In genomic region chr9:132233138-132233537, GRCh38 we compare ENCODE assay signal across 10 cellular contexts.
"Had no signal": no experiment of that assay in that cellular context is flagged by ENCODE, and none has a peak within 500 bp of the region (broad histone marks: within the 10 kb centered on the region; RNA-seq: fewer than 3 reads in every experiment).

No MANE protein-coding gene starts in this region.

- H3K9me3 ChIP-seq: HAP-1 had no signal

- H3K9ac ChIP-seq: GM23248, KMS-11 had no signal

- H3K4me1 ChIP-seq: HAP-1 had no signal

- H3K4me3 Mint-ChIP-seq: IgD-negative memory B cell had no signal

- H3K4me3 ChIP-seq: GM23248, HAP-1 had no signal

- ATAC-seq: HCT116 had no signal

- DNase-seq: GM23248, GOT3, H7, Karpas-422, KBM-7 had no signal

- H2AFZ ChIP-seq: GM23248 had no signal

- H3K27ac Mint-ChIP-seq: IgD-negative memory B cell had no signal

- H3K27ac ChIP-seq: GM23248, HL-60, KMS-11 had no signal

- H3K4me2 ChIP-seq: KMS-11 had no signal

- H3K36me3 Mint-ChIP-seq: IgD-negative memory B cell had no signal

- H3K36me3 ChIP-seq: HAP-1 had no signal

- H3K9me3 Mint-ChIP-seq: IgD-negative memory B cell had no signal
